Comparison of ENCODE assay signal across 12 cellular contexts in the genomic region with DNA sequence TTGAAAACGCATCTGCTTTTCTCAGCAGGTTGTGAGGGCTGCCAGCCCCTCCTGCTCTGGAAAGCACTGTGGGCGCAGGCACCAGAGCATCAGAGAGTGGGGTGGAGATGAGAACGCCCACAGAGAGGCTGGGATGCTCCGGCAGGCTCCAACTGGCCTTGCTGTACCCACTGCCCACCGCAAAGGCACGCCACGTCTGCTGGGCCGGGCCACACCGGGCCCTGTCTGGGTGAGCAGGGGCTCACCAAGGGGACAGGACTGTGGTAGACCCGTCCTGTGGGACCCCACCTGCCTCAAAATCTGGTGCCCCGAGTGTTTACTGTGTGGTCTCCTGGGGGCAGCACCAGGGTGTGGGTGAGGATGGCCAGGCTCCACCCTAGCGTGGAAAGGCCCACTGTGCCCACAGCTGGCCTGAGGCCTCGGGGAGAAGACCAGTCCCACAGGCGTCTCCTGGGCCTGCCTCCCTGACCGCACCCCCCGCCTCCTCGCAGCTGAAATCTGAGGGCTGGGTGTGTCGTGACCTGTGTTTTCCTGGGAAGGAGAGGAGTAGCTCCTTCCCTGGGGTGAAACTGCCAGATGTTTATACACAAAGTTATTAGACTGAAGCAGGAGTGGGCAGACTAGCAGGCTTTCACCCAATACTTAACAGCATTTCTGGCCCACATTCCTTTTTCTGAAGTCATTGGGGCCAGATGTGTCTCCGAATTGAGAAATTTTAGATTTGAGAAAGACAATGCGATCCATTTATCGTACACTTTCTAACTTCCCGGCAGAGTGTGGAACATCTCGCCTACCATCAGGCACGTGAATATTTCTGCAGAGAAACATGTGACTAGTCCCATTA. TPM values are rescaled to one million over a fixed set of nuclear protein-coding genes. Genes with fewer than 3 reads are reported as not detected.
DNase-seq lines count a peak whose midpoint lies in the region; ATAC-seq and TF ChIP-seq lines count a peak whose summit lies in the region.
"Had no signal": no experiment of that assay in that cellular context is flagged by ENCODE, and none has a peak within 500 bp of the region (broad histone marks: within the 10 kb centered on the region; RNA-seq: fewer than 3 reads in every experiment).

No MANE protein-coding gene starts in this region.

- no TSS peak for BruUV-seq in Caco-2 (replicated peaks; lab: Mats Ljungman, UMichigan)

- no peaks in the 10 kb centered on the region for H3K36me3 Mint-ChIP-seq in stimulated activated memory B cell treated with anti-CD40 and anti-IgM and Interleukin-4, amounts not matched to agents 10 μg/mL and 1 μg/mL and 100 μg/mL, for 72 hours
- peaks cover 5% of the 10 kb centered on the region for H3K36me3 Mint-ChIP-seq in Caco-2 (ENCODE audit: insufficient read depth, unreplicated experiment)

- intact Hi-C loops in Caco-2 (cut with micrococcal nuclease; ENCODE audit: unreplicated experiment): no loop called here

- H3K4me1 Mint-ChIP-seq in stimulated activated memory B cell treated with anti-CD40 and anti-IgM and Interleukin-4, amounts not matched to agents 10 μg/mL and 1 μg/mL and 100 μg/mL, for 72 hours: peaks cover 12% of the 10 kb centered on the region
- H3K4me1 Mint-ChIP-seq in Caco-2 (ENCODE audit: low read depth, unreplicated experiment): peaks cover 4% of the 10 kb centered on the region

- no peaks in the 10 kb centered on the region for H3K36me3 ChIP-seq in Caco-2 (ENCODE audit: control insufficient read depth, insufficient read depth, low read length)

- no peak for ATAC-seq in stimulated activated memory B cell treated with anti-CD40 and anti-IgM and Interleukin-4, amounts not matched to agents 10 μg/mL and 1 μg/mL and 100 μg/mL, for 72 hours
- ATAC-seq in GM19452 (IDR thresholded peaks at IDR 0.05; ENCODE audit: unreplicated experiment): no peak
- ATAC-seq: activated CD8-positive, alpha-beta T cell treated with anti-CD3 and anti-CD28 coated beads, Interleukin-2, amount 10 ng/mL, durations not matched to agents 7 days and 5 days had no signal

- DNase-seq in GM04503 (ENCODE audit: low read depth) (peak; percentile 81), cardiac fibroblast (ENCODE audit: low read depth in 2 of 2) (peak; percentile 93 to 94), iris pigment epithelial cell (ENCODE audit: low read depth) (peak; percentile 46), NCI-H1048 (lab: John Stamatoyannopoulos, UW) (no peak), Caco-2 (no peak)
- DNase-seq: activated CD8-positive, alpha-beta T cell treated with anti-CD3 and anti-CD28 coated beads, Interleukin-2, amount 10 ng/mL, durations not matched to agents 7 days and 5 days; DMS79; NCI-H1105; stimulated activated CD4-positive, alpha-beta T cell treated with anti-CD3 and anti-CD28 coated beads, Interleukin-2, amount 100 ng/mL, for 48 hours had no signal

- no peak overlapping the region for H3K27ac Mint-ChIP-seq in stimulated activated memory B cell treated with anti-CD40 and anti-IgM and Interleukin-4, amounts not matched to agents 10 μg/mL and 1 μg/mL and 100 μg/mL, for 72 hours
- no peak overlapping the region for H3K27ac Mint-ChIP-seq in Caco-2 (ENCODE audit: unreplicated experiment)
- H3K27ac Mint-ChIP-seq: activated CD8-positive, alpha-beta T cell treated with anti-CD3 and anti-CD28 coated beads, Interleukin-2, amount 10 ng/mL, durations not matched to agents 7 days and 5 days had no signal

- H3K27ac ChIP-seq in skin epidermis: peak overlapping the region in 20 of 21 experiments; percentile 31 to 88 (median 74)

- POLR2A ChIA-PET in Caco-2 (lab: Charles Lee): no interaction called here

- H3K4me3 ChIP-seq in cardiac fibroblast (replicated peaks in 1 of 2; ENCODE audit: low read depth in 2 of 2, low read length in 2 of 2) (no peak overlapping the region), skin epidermis (no peak overlapping the region), Caco-2 (ENCODE audit: low read depth, low read length) (no peak overlapping the region)

- CTCF ChIA-PET in Caco-2 (lab: Charles Lee): no interaction called here

- H3K4me3 Mint-ChIP-seq in stimulated activated memory B cell treated with anti-CD40 and anti-IgM and Interleukin-4, amounts not matched to agents 10 μg/mL and 1 μg/mL and 100 μg/mL, for 72 hours: no peak overlapping the region
- H3K4me3 Mint-ChIP-seq in Caco-2 (ENCODE audit: unreplicated experiment): no peak overlapping the region
- H3K4me3 Mint-ChIP-seq: activated CD8-positive, alpha-beta T cell treated with anti-CD3 and anti-CD28 coated beads, Interleukin-2, amount 10 ng/mL, durations not matched to agents 7 days and 5 days had no signal

- H3K27me3 ChIP-seq in Caco-2 (replicated peaks; ENCODE audit: control insufficient read depth, insufficient read depth, low read length): no peaks in the 10 kb centered on the region

- no peaks in the 10 kb centered on the region for H3K9me3 Mint-ChIP-seq in stimulated activated memory B cell treated with anti-CD40 and anti-IgM and Interleukin-4, amounts not matched to agents 10 μg/mL and 1 μg/mL and 100 μg/mL, for 72 hours
- no peaks in the 10 kb centered on the region for H3K9me3 Mint-ChIP-seq in Caco-2 (ENCODE audit: unreplicated experiment)

- TF ChIP-seq CTCF in cardiac fibroblast (IDR thresholded peaks at IDR 0.05; ENCODE audit: low read depth, low read length): no peak
- no peak for TF ChIP-seq CTCF in Caco-2 (IDR thresholded peaks at IDR 0.05; ENCODE audit: insufficient read depth in 1 of 2, low read depth in 1 of 2, low read length in 1 of 2, severe bottlenecking in 1 of 2, unreplicated experiment in 1 of 2)

- H3K4me1 ChIP-seq in Caco-2: peaks cover 11% of the 10 kb centered on the region

- H3K9me3 ChIP-seq in Caco-2: no peaks in the 10 kb centered on the region

- no peaks in the 10 kb centered on the region for H3K27me3 Mint-ChIP-seq in stimulated activated memory B cell treated with anti-CD40 and anti-IgM and Interleukin-4, amounts not matched to agents 10 μg/mL and 1 μg/mL and 100 μg/mL, for 72 hours
- no peaks in the 10 kb centered on the region for H3K27me3 Mint-ChIP-seq in Caco-2 (ENCODE audit: insufficient read depth, unreplicated experiment)

RNA-seq across cellular contexts. Expression of a gene that starts 53.8 kb away (rescaled TPM):
- 1.7 and 1.9 TPM in 2 replicates for total RNA-seq in Caco-2 (2022)
- total RNA-seq: activated CD8-positive, alpha-beta T cell treated with anti-CD3 and anti-CD28 coated beads, Interleukin-2, amount 10 ng/mL, durations not matched to agents 7 days and 5 days had no signal

Comparison
In these comparisons a context has a peak if more than half of its experiments do, and no peak if none do; other contexts are left out.
1. DNase-seq: peak in GM04503 (single experiment), cardiac fibroblast (2 of 2) and iris pigment epithelial cell (single experiment); none in NCI-H1048 (single experiment) and Caco-2 (0 of 2).